Comparison of ENCODE assay signal across 8 cellular contexts in genomic region chr7:112449902-112450806, GRCh38. TPM values are rescaled to one million over a fixed set of nuclear protein-coding genes. Genes with fewer than 3 reads are reported as not detected.
DNase-seq lines count a peak whose midpoint lies in the region; ATAC-seq, FAIRE-seq and TF ChIP-seq lines count a peak whose summit lies in the region.

TSS of gene IFRD1 (plus strand) at chr7:112450460. CDS start at chr7:112450689, 229 bp downstream.

- no peaks in the 10 kb centered on the region for H3K9me2 ChIP-seq in OCI-LY7 (ENCODE audit: insufficient read depth, low read length)

- no peak for FAIRE-seq in D721Med (lab: Jason Lieb, UNC)

- TF ChIP-seq CTCF in D721Med (IDR thresholded peaks at IDR 0.05; ENCODE audit: insufficient read depth, missing control alignments) (no peak), OCI-LY7 (conservative IDR thresholded peaks at IDR 0.05; ENCODE audit: low read length) (no peak), endothelial cell (IDR thresholded peaks at IDR 0.05; ENCODE audit: unreplicated experiment) (no peak)

- CTCF ChIA-PET in OCI-LY7 (lab: Charles Lee; ENCODE audit: unreplicated experiment) = interaction anchor here (0.9 kb wide), 1 partner anchor 9 kb away, joined by 3 read pairs; no protein-coding TSS in a partner anchor

- DNase-seq in D721Med (ENCODE audit: insufficient read length, low spot score) (peak; percentile 66), HuH-7.5 (ENCODE audit: low spot score) (peak; percentile 91), OCI-LY7 (ENCODE audit: low spot score) (peak; percentile 97), activated T-cell treated with anti-CD3 and anti-CD28 coated beads for 1 hour (ENCODE audit: low read depth) (peak; percentile 99), endothelial cell (ENCODE audit: low spot score) (peak; percentile 98), midbrain (lab: John Stamatoyannopoulos, UW) (peak; percentile 100)
- DNase-seq in stimulated activated CD8-positive, alpha-beta memory T cell treated with anti-CD3 and anti-CD28 coated beads, Interleukin-2, amount 100 ng/mL, for 1 hour (ENCODE audit: low read depth in 2 of 2) = peak; percentile 96 to 98

- peak within 1 kb of the TSS; percentile 95 for H3K4me3 ChIP-seq in OCI-LY7 (ENCODE audit: low read depth, low read length, poor library complexity, severe bottlenecking)

- peaks cover 56% of the 10 kb centered on the region for H3K4me1 Mint-ChIP-seq in endothelial cell (ENCODE audit: unreplicated experiment)

- peaks cover 44% of the 10 kb centered on the region for H3K79me2 ChIP-seq in OCI-LY7 (ENCODE audit: insufficient read depth, low read depth, low read length)

- peak within 1 kb of the TSS; percentile 95 for H3K27ac Mint-ChIP-seq in endothelial cell (ENCODE audit: unreplicated experiment)

- peak; percentile 69 for ATAC-seq in GM21526 (IDR thresholded peaks at IDR 0.05; ENCODE audit: low FRiP score, unreplicated experiment)

- no peaks in the 10 kb centered on the region for H3K9me3 ChIP-seq in OCI-LY7 (ENCODE audit: low read length)

- intact Hi-C loops in OCI-LY7 (cut with micrococcal nuclease; ENCODE audit: unreplicated experiment) = loop anchor here (1.0 to 10.0 kb wide), 4 partner anchors 28 to 695 kb away; partner anchors contain the start of genes DOCK4 and ZNF277

- peak within 1 kb of the TSS; percentile 98 for H3K4me3 Mint-ChIP-seq in endothelial cell (ENCODE audit: unreplicated experiment)

- H3K27ac ChIP-seq in OCI-LY7 (ENCODE audit: low read depth, low read length, poor library complexity, severe bottlenecking) = peak within 1 kb of the TSS; percentile 74

- H3K36me3 ChIP-seq in OCI-LY7 (ENCODE audit: insufficient read depth, low read length) = peaks cover 18% of the 10 kb centered on the region; the same call in 1 of the 2 replicates

- POLR2A ChIA-PET in OCI-LY7 (lab: Charles Lee) = interaction anchor here (0.6 to 5.2 kb wide), 18 partner anchors 8 to 923 kb away, joined by 3 to 81 read pairs (median 4); partner anchors contain the start of genes DOCK4, TMEM168 and ZNF277

- peak within 1 kb of the TSS; percentile 96 for H2AFZ ChIP-seq in OCI-LY7 (ENCODE audit: low read length)

- peaks cover 26% of the 10 kb centered on the region for H4K20me1 ChIP-seq in OCI-LY7 (ENCODE audit: insufficient read depth, low read length)

- H3K4me1 ChIP-seq in OCI-LY7 (ENCODE audit: insufficient read depth, low read length, poor library complexity, severe bottlenecking) = peaks cover 20% of the 10 kb centered on the region

- H3K9me3 Mint-ChIP-seq in endothelial cell (ENCODE audit: unreplicated experiment) = no peaks in the 10 kb centered on the region

- no peaks in the 10 kb centered on the region for H3K36me3 Mint-ChIP-seq in endothelial cell (ENCODE audit: low read depth, unreplicated experiment)

- H3K27me3 Mint-ChIP-seq in endothelial cell (ENCODE audit: unreplicated experiment) = peaks cover 11% of the 10 kb centered on the region

- BruUV-seq in OCI-LY7 (replicated peaks; lab: Mats Ljungman, UMichigan) = no TSS peak

- H3K4me2 ChIP-seq in OCI-LY7 (ENCODE audit: low read length) = peak within 1 kb of the TSS; percentile 98

RNA-seq across cellular contexts. Expression of gene IFRD1, which starts in this region (rescaled TPM):
- 49.1 and 54.9 TPM in 2 replicates for total RNA-seq in OCI-LY7 (2014; rRNA removed; shearing (Covaris generic))
- total RNA-seq in OCI-LY7 (2022) (65.6 and 82.2 TPM in 2 replicates), endothelial cell (ENCODE audit: unreplicated experiment) (55.4 TPM)

Comparison
In these comparisons a context has a peak if more than half of its experiments do, and no peak if none do; other contexts are left out.
1. Peak in every context shown above with its lines: DNase-seq, ATAC-seq, H3K4me3 ChIP-seq and H3K27ac ChIP-seq.